8 cellular contexts compared by ENCODE assay signal in the genomic region with DNA sequence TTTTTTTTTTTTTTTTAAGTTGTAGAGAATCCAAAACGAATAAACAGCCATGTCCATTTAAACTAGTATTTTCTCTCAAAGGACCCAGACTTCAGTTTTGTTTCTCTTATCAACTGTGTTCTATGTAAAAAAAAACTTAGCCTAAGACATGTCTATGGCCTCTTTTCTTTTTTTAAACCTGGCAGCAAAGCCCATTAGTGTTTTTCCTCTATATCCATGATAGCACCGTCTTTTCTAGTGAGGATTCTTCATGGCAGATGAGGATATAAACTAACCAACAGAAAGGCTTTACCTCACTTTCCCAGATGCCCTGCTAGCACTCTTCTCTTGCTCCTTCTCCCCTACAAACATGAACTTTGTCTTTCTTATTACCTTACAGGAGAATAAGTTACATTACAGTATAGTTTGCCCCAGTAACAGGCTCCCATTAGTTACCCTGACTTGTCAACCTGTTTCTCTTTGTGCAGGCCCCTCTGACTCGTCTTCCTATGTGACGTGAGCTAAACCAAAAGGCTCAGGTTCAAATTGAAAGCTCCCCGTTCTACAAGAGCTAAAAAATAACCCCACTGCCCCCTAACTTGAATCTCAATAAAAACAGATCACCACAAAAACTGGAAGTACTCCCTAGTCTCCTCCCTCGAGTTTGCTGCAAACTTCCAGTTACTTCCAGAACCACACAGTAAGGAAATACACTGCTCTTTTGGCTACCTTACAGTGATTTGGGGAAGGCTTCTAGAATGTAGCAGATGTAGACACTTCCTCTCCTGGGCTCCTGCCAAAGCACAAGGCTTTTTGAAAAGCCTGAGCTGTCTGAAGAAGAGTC. TPM values are rescaled to one million over a fixed set of nuclear protein-coding genes. Genes with fewer than 3 reads are reported as not detected.
DNase-seq lines count a peak whose midpoint lies in the region; ATAC-seq and TF ChIP-seq lines count a peak whose summit lies in the region.

No MANE protein-coding gene starts in this region.

- H3K36me3 ChIP-seq in CD8-positive, alpha-beta memory T cell (ENCODE audit: insufficient read depth, low read length): peaks cover 11% of the 10 kb centered on the region
- H3K36me3 ChIP-seq in Peyer's patch: peaks cover 0 to 32% (median 0%) of the 10 kb centered on the region in 3 donors
- peaks cover 0 to 4% (median 0%) of the 10 kb centered on the region in 3 experiments for H3K36me3 ChIP-seq in naive thymus-derived CD4-positive, alpha-beta T cell (ENCODE audit: control insufficient read depth in 2 of 3, insufficient read depth in 3 of 3, low read length in 3 of 3)

- TF ChIP-seq CTCF in Peyer's patch (IDR thresholded peaks at IDR 0.05): no peak

- ATAC-seq in effector memory CD8-positive, alpha-beta T cell (replicated peaks): no peak
- ATAC-seq in naive thymus-derived CD4-positive, alpha-beta T cell: no peak
- no peak for ATAC-seq in GM21526 (IDR thresholded peaks at IDR 0.05; ENCODE audit: low FRiP score, unreplicated experiment)

- H3K4me3 Mint-ChIP-seq in CD8-positive, alpha-beta memory T cell: peak overlapping the region in 5 of 7 donors; percentile 5 to 49 (median 28)
- H3K4me3 Mint-ChIP-seq in effector memory CD8-positive, alpha-beta T cell: no peak overlapping the region
- peak overlapping the region in 1 of 10 donors; percentile 55 for H3K4me3 Mint-ChIP-seq in naive thymus-derived CD4-positive, alpha-beta T cell

- no peak for DNase-seq in CD8-positive, alpha-beta memory T cell
- DNase-seq in Peyer's patch (peak in 1 of 3 donors; percentile 57), NCI-H128 (lab: John Stamatoyannopoulos, UW; ENCODE audit: unreplicated experiment) (no peak), NCI-H146 (lab: John Stamatoyannopoulos, UW) (no peak)
- no peak for DNase-seq in effector memory CD8-positive, alpha-beta T cell
- no peak for DNase-seq in naive thymus-derived CD4-positive, alpha-beta T cell
- no peak for DNase-seq in stimulated activated naive CD4-positive, alpha-beta T cell (lab: John Stamatoyannopoulos, UW)

- no peaks in the 10 kb centered on the region for H3K4me1 ChIP-seq in CD8-positive, alpha-beta memory T cell (ENCODE audit: insufficient read depth, low read length)
- no peaks in the 10 kb centered on the region for H3K4me1 ChIP-seq in Peyer's patch
- H3K4me1 ChIP-seq in naive thymus-derived CD4-positive, alpha-beta T cell (ENCODE audit: control insufficient read depth in 2 of 2, insufficient read depth in 2 of 2, low read length in 2 of 2): no peaks in the 10 kb centered on the region

- no peak for TF ChIP-seq POLR2A in Peyer's patch (IDR thresholded peaks at IDR 0.05)

- POLR2A ChIA-PET in CD8-positive, alpha-beta memory T cell (lab: Charles Lee): no interaction called here
- POLR2A ChIA-PET in naive thymus-derived CD4-positive, alpha-beta T cell (lab: Charles Lee): no interaction called here

- peak overlapping the region; percentile 21 to 89 (median 58) for H3K27ac Mint-ChIP-seq in CD8-positive, alpha-beta memory T cell
- H3K27ac Mint-ChIP-seq in effector memory CD8-positive, alpha-beta T cell: peak overlapping the region; percentile 66 to 72
- peak overlapping the region in 5 of 9 donors; percentile 11 to 91 (median 55) for H3K27ac Mint-ChIP-seq in naive thymus-derived CD4-positive, alpha-beta T cell

- CTCF ChIA-PET in CD8-positive, alpha-beta memory T cell (lab: Charles Lee): interaction anchor here (1.3 kb wide), 1 partner anchor 16 kb away, joined by 4 read pairs; no protein-coding TSS in a partner anchor
- CTCF ChIA-PET in naive thymus-derived CD4-positive, alpha-beta T cell (lab: Charles Lee): interaction anchor here (0.7 kb wide), 1 partner anchor 674 kb away, joined by 3 read pairs; no protein-coding TSS in a partner anchor

- no peak overlapping the region for H3K4me3 ChIP-seq in CD8-positive, alpha-beta memory T cell (ENCODE audit: low read length)
- H3K4me3 ChIP-seq in Peyer's patch: no peak overlapping the region
- no peak overlapping the region for H3K4me3 ChIP-seq in naive thymus-derived CD4-positive, alpha-beta T cell (ENCODE audit: low read length)

- intact Hi-C loops in naive thymus-derived CD4-positive, alpha-beta T cell (cut with micrococcal nuclease): loop anchor here in 1 of 2 donors (2.0 kb wide), 1 partner anchor 18 kb away; no protein-coding TSS in a partner anchor

- no peaks in the 10 kb centered on the region for H3K27me3 ChIP-seq in CD8-positive, alpha-beta memory T cell (ENCODE audit: insufficient read depth, low read length, poor library complexity, severe bottlenecking)
- no peaks in the 10 kb centered on the region for H3K27me3 ChIP-seq in Peyer's patch
- no peaks in the 10 kb centered on the region for H3K27me3 ChIP-seq in naive thymus-derived CD4-positive, alpha-beta T cell (ENCODE audit: control insufficient read depth in 2 of 2, insufficient read depth in 2 of 2, low read length in 2 of 2)

- peaks cover 11 to 21% (median 15%) of the 10 kb centered on the region in 3 donors for H3K4me1 Mint-ChIP-seq in CD8-positive, alpha-beta memory T cell
- peaks cover 8 to 9% of the 10 kb centered on the region in 2 donors for H3K4me1 Mint-ChIP-seq in effector memory CD8-positive, alpha-beta T cell (ENCODE audit: low read depth in 2 of 2)
- peaks cover 5 to 33% (median 8%) of the 10 kb centered on the region in 7 donors for H3K4me1 Mint-ChIP-seq in naive thymus-derived CD4-positive, alpha-beta T cell

- H3K9me3 Mint-ChIP-seq in CD8-positive, alpha-beta memory T cell: no peaks in the 10 kb centered on the region
- H3K9me3 Mint-ChIP-seq in effector memory CD8-positive, alpha-beta T cell: no peaks in the 10 kb centered on the region
- H3K9me3 Mint-ChIP-seq in naive thymus-derived CD4-positive, alpha-beta T cell: no peaks in the 10 kb centered on the region

- H3K27me3 Mint-ChIP-seq in CD8-positive, alpha-beta memory T cell: no peaks in the 10 kb centered on the region
- no peaks in the 10 kb centered on the region for H3K27me3 Mint-ChIP-seq in effector memory CD8-positive, alpha-beta T cell
- H3K27me3 Mint-ChIP-seq in naive thymus-derived CD4-positive, alpha-beta T cell: no peaks in the 10 kb centered on the region

- peaks cover 4 to 26% (median 5%) of the 10 kb centered on the region in 3 donors for H3K36me3 Mint-ChIP-seq in CD8-positive, alpha-beta memory T cell
- H3K36me3 Mint-ChIP-seq in effector memory CD8-positive, alpha-beta T cell (ENCODE audit: insufficient read depth): peaks cover 35% of the 10 kb centered on the region
- H3K36me3 Mint-ChIP-seq in naive thymus-derived CD4-positive, alpha-beta T cell: peaks cover 3 to 20% (median 15%) of the 10 kb centered on the region in 5 donors

- no peaks in the 10 kb centered on the region for H3K9me3 ChIP-seq in CD8-positive, alpha-beta memory T cell (ENCODE audit: low read length)
- no peaks in the 10 kb centered on the region for H3K9me3 ChIP-seq in Peyer's patch
- no peaks in the 10 kb centered on the region for H3K9me3 ChIP-seq in naive thymus-derived CD4-positive, alpha-beta T cell (ENCODE audit: control insufficient read depth in 2 of 3, low read length in 3 of 3)

- H3K27ac ChIP-seq in CD8-positive, alpha-beta memory T cell (ENCODE audit: low read depth, low read length): no peak overlapping the region
- H3K27ac ChIP-seq in Peyer's patch: peak overlapping the region in 3 of 4 donors; percentile 14 to 53 (median 52)
- H3K27ac ChIP-seq in naive thymus-derived CD4-positive, alpha-beta T cell (ENCODE audit: low read depth, low read length): no peak overlapping the region

RNA-seq across cellular contexts. Expression of gene P4HA1, which starts 20.1 kb away (rescaled TPM):
- total RNA-seq in CD8-positive, alpha-beta memory T cell: 10 to 100 TPM; 28.7 to 31.9 TPM
- polyA plus RNA-seq in CD8-positive, alpha-beta memory T cell: 23.3 TPM
- 10 to 100 TPM; 13.9 to 19.0 (median 15.2) TPM for total RNA-seq in Peyer's patch
- 10 to 100 TPM; 10.5 to 74.7 (median 14.7) TPM for total RNA-seq in naive thymus-derived CD4-positive, alpha-beta T cell
- polyA plus RNA-seq in naive thymus-derived CD4-positive, alpha-beta T cell: 10 to 100 TPM; 13.4 to 16.8 TPM

RNA-seq across cellular contexts. Expression of gene NUDT13, which starts 33.7 kb away (rescaled TPM):
- total RNA-seq in CD8-positive, alpha-beta memory T cell: 1 to 10 TPM; 1.7 TPM
- 0.85 TPM for polyA plus RNA-seq in CD8-positive, alpha-beta memory T cell
- total RNA-seq in Peyer's patch: 1 to 10 TPM; 1.9 to 4.0 (median 2.6) TPM
- 1 to 10 TPM; 1.2 to 3.5 (median 1.5) TPM for total RNA-seq in naive thymus-derived CD4-positive, alpha-beta T cell
- polyA plus RNA-seq in naive thymus-derived CD4-positive, alpha-beta T cell: 1 to 10 TPM; 1.3 to 1.5 TPM

Comparison
In these comparisons a context has a peak if more than half of its experiments do, and no peak if none do; other contexts are left out.
1. H3K27ac ChIP-seq: peak in Peyer's patch (3 of 4); none in CD8-positive, alpha-beta memory T cell (single experiment) and naive thymus-derived CD4-positive, alpha-beta T cell (single experiment).
2. H3K4me3 Mint-ChIP-seq: peak in CD8-positive, alpha-beta memory T cell (5 of 7); none in effector memory CD8-positive, alpha-beta T cell (0 of 2).
3. Peak in every context shown above with its lines, with median percentiles within 50 percentile points of each other: H3K27ac Mint-ChIP-seq.